38 cellular contexts compared by ENCODE assay signal in genomic region chr6:30192076-30192475, GRCh38. TPM values are rescaled to one million over a fixed set of nuclear protein-coding genes. Genes with fewer than 3 reads are reported as not detected.
DNase-seq lines count a peak whose midpoint lies in the region; ATAC-seq lines count a peak whose summit lies in the region.
"Had no signal": no experiment of that assay in that cellular context is flagged by ENCODE, and none has a peak within 500 bp of the region (broad histone marks: within the 10 kb centered on the region; RNA-seq: fewer than 3 reads in every experiment).

No MANE protein-coding gene starts in this region.

- peaks cover 43% of the 10 kb centered on the region for H3K36me3 Mint-ChIP-seq in activated naive CD8-positive, alpha-beta T cell treated with anti-CD3 and anti-CD28 coated beads, Interleukin-2, amount 50 U/mL, for 24 hours (ENCODE audit: low read depth)
- H3K36me3 Mint-ChIP-seq in activated naive CD8-positive, alpha-beta T cell treated with anti-CD3 and anti-CD28 coated beads for 36 hours: peaks cover 14% of the 10 kb centered on the region
- H3K36me3 Mint-ChIP-seq in T-helper 17 cell (ENCODE audit: low read depth) (peaks cover 24% of the 10 kb centered on the region), immature natural killer cell (peaks cover 7 to 46% (median 23%) of the 10 kb centered on the region in 3 donors)

- H3K9me3 ChIP-seq in T-helper 17 cell (ENCODE audit: control insufficient read depth, low read length, poor library complexity, severe bottlenecking): no peaks in the 10 kb centered on the region
- H3K9me3 ChIP-seq: BE2C, HAP-1, mucosa of descending colon, pancreas, right atrium auricular region, testis had no signal

- DNase-seq in activated naive CD8-positive, alpha-beta T cell treated with anti-CD3 and anti-CD28 coated beads, Interleukin-2, amount 50 U/mL, for 24 hours: no peak
- DNase-seq in activated naive CD8-positive, alpha-beta T cell treated with anti-CD3 and anti-CD28 coated beads for 36 hours: no peak
- DNase-seq in T-helper 17 cell (no peak), SKM-1 treated with dmso at 0.1 percent for 144 hours (lab: John Stamatoyannopoulos, UW; ENCODE audit: unreplicated experiment) (no peak), immature natural killer cell (no peak)
- DNase-seq: activated CD4-positive, alpha-beta T cell treated with anti-CD3 and anti-CD28 coated beads for 4 hours; activated gamma-delta T cell treated with Interleukin-2 at 50 U/mL for 16 hours; activated T-cell treated with anti-CD3 and anti-CD28 coated beads, Interleukin-2, amount 50 U/mL, for 1 hour; BE2C; DMS 273 treated with DMSO at 0.1 percent for 48 hours; dorsolateral prefrontal cortex; hippocampal formation; left cardiac atrium; MM.1S; mucosa of descending colon; NCI-H1436; NCI-H2081 treated with DMSO at 0.1 percent for 48 hours; NCI-H345; NCI-H69; PC-9; SHP77 treated with DMSO at 0.1 percent for 48 hours; testis had no signal

- peak; percentile 21 for ATAC-seq in activated naive CD8-positive, alpha-beta T cell treated with anti-CD3 and anti-CD28 coated beads, Interleukin-2, amount 50 U/mL, for 24 hours
- ATAC-seq in T-helper 17 cell (no peak), esophagus mucosa (peak; percentile 22), GM18517 (IDR thresholded peaks at IDR 0.05; ENCODE audit: unreplicated experiment) (no peak)
- no peak for ATAC-seq in activated CD4-positive, CD25-positive, alpha-beta regulatory T cell treated with anti-CD3 and anti-CD28 coated beads, Interleukin-2, amount 50 U/mL, for 24 hours
- ATAC-seq: left cardiac atrium, mucosa of descending colon, pancreas had no signal

- no peak overlapping the region for H3K4me3 Mint-ChIP-seq in activated naive CD8-positive, alpha-beta T cell treated with anti-CD3 and anti-CD28 coated beads, Interleukin-2, amount 50 U/mL, for 24 hours
- no peak overlapping the region for H3K4me3 Mint-ChIP-seq in activated naive CD8-positive, alpha-beta T cell treated with anti-CD3 and anti-CD28 coated beads for 36 hours
- H3K4me3 Mint-ChIP-seq in T-helper 17 cell: no peak overlapping the region
- H3K4me3 Mint-ChIP-seq in immature natural killer cell: no peak overlapping the region
- H3K4me3 Mint-ChIP-seq: nephron; stimulated activated naive CD8-positive, alpha-beta T cell treated with anti-CD3 and anti-CD28 coated beads, Interleukin-15, Interleukin-2, amounts not matched to agents 100 ng/mL and 50 ng/mL, for 24 hours had no signal

- no peaks in the 10 kb centered on the region for H3K9me3 Mint-ChIP-seq in activated naive CD8-positive, alpha-beta T cell treated with anti-CD3 and anti-CD28 coated beads, Interleukin-2, amount 50 U/mL, for 24 hours
- no peaks in the 10 kb centered on the region for H3K9me3 Mint-ChIP-seq in activated naive CD8-positive, alpha-beta T cell treated with anti-CD3 and anti-CD28 coated beads for 36 hours
- peaks cover 0 to under 1% (median 0%) of the 10 kb centered on the region in 6 donors for H3K9me3 Mint-ChIP-seq in immature natural killer cell
- H3K9me3 Mint-ChIP-seq: nephron; stimulated activated naive CD8-positive, alpha-beta T cell treated with anti-CD3 and anti-CD28 coated beads, Interleukin-15, Interleukin-2, amounts not matched to agents 100 ng/mL and 50 ng/mL, for 24 hours had no signal

- H3K27me3 Mint-ChIP-seq in activated naive CD8-positive, alpha-beta T cell treated with anti-CD3 and anti-CD28 coated beads, Interleukin-2, amount 50 U/mL, for 24 hours: no peaks in the 10 kb centered on the region
- H3K27me3 Mint-ChIP-seq in activated naive CD8-positive, alpha-beta T cell treated with anti-CD3 and anti-CD28 coated beads for 36 hours: no peaks in the 10 kb centered on the region
- H3K27me3 Mint-ChIP-seq in T-helper 17 cell (no peaks in the 10 kb centered on the region), immature natural killer cell (ENCODE audit: low read depth in 3 of 3) (peaks cover 0 to 2% (median 1%) of the 10 kb centered on the region in 3 donors)
- H3K27me3 Mint-ChIP-seq: stimulated activated naive CD8-positive, alpha-beta T cell treated with anti-CD3 and anti-CD28 coated beads, Interleukin-15, Interleukin-2, amounts not matched to agents 100 ng/mL and 50 ng/mL, for 24 hours had no signal

- H3K4me1 Mint-ChIP-seq in activated naive CD8-positive, alpha-beta T cell treated with anti-CD3 and anti-CD28 coated beads, Interleukin-2, amount 50 U/mL, for 24 hours: no peaks in the 10 kb centered on the region
- peaks cover 3% of the 10 kb centered on the region for H3K4me1 Mint-ChIP-seq in activated naive CD8-positive, alpha-beta T cell treated with anti-CD3 and anti-CD28 coated beads for 36 hours
- H3K4me1 Mint-ChIP-seq in T-helper 17 cell (peaks cover 10% of the 10 kb centered on the region), immature natural killer cell (peaks cover 3 to 4% of the 10 kb centered on the region in 2 donors)
- H3K4me1 Mint-ChIP-seq: nephron had no signal

- no peak overlapping the region for H3K27ac Mint-ChIP-seq in activated naive CD8-positive, alpha-beta T cell treated with anti-CD3 and anti-CD28 coated beads, Interleukin-2, amount 50 U/mL, for 24 hours
- no peak overlapping the region for H3K27ac Mint-ChIP-seq in activated naive CD8-positive, alpha-beta T cell treated with anti-CD3 and anti-CD28 coated beads for 36 hours
- peak overlapping the region; percentile 83 for H3K27ac Mint-ChIP-seq in T-helper 17 cell
- peak overlapping the region in 2 of 6 donors; percentile 2 to 32 for H3K27ac Mint-ChIP-seq in immature natural killer cell
- H3K27ac Mint-ChIP-seq: nephron; stimulated activated naive CD8-positive, alpha-beta T cell treated with anti-CD3 and anti-CD28 coated beads, Interleukin-15, Interleukin-2, amounts not matched to agents 100 ng/mL and 50 ng/mL, for 24 hours had no signal

RNA-seq across cellular contexts. Expression of gene TRIM26, which starts 21.1 kb away (rescaled TPM):
- total RNA-seq in activated naive CD8-positive, alpha-beta T cell treated with anti-CD3 and anti-CD28 coated beads for 36 hours: 10 to 100 TPM; 68.6 to 70.2 TPM
- 10 to 100 TPM; 51.2 to 63.1 TPM for total RNA-seq in T-helper 17 cell
- total RNA-seq in esophagus mucosa: 48.3 TPM
- 10 to 100 TPM; 11.6 to 65.0 (median 22.7) TPM for polyA plus RNA-seq in immature natural killer cell

RNA-seq across cellular contexts. Expression of gene TRIM15, which starts 28.7 kb away (rescaled TPM):
- total RNA-seq in activated naive CD8-positive, alpha-beta T cell treated with anti-CD3 and anti-CD28 coated beads for 36 hours: under 1 TPM in 1 of 2 experiments, not detected in 1; 0.29 TPM
- not detected for total RNA-seq in T-helper 17 cell
- not detected for total RNA-seq in esophagus mucosa
- polyA plus RNA-seq in immature natural killer cell: not detected
- total RNA-seq: A673; activated CD8-positive, alpha-beta memory T cell treated with anti-CD3 and anti-CD28 coated beads for 36 hours; cerebellum; dorsolateral prefrontal cortex; fibroblast of lung; left cardiac atrium; lung microvascular endothelial cell; PC-9; right atrium auricular region; smooth muscle cell; urinary bladder had no signal
- polyA plus RNA-seq: adipose tissue, fibroblast of lung, smooth muscle cell, urinary bladder had no signal

RNA-seq across cellular contexts. Expression of gene TRIM10, which starts 31.1 kb away (rescaled TPM):
- total RNA-seq in activated naive CD8-positive, alpha-beta T cell treated with anti-CD3 and anti-CD28 coated beads for 36 hours: not detected
- under 1 TPM in 1 of 2 donors, not detected in 1; 0.37 TPM for total RNA-seq in T-helper 17 cell
- not detected for total RNA-seq in esophagus mucosa
- polyA plus RNA-seq in immature natural killer cell: not detected
- total RNA-seq: A673; activated CD8-positive, alpha-beta memory T cell treated with anti-CD3 and anti-CD28 coated beads for 36 hours; fibroblast of lung; left cardiac atrium; PC-9; right atrium auricular region; smooth muscle cell had no signal
- polyA plus RNA-seq: adipose tissue, fibroblast of lung, smooth muscle cell, urinary bladder had no signal

RNA-seq across cellular contexts. Expression of gene TRIM40, which starts 56.1 kb away (rescaled TPM):
- total RNA-seq in activated naive CD8-positive, alpha-beta T cell treated with anti-CD3 and anti-CD28 coated beads for 36 hours: not detected
- total RNA-seq in T-helper 17 cell: 1 to 10 TPM in 1 of 2 donors, under 1 TPM in 1; 0.22 to 3.5 TPM
- total RNA-seq in esophagus mucosa: not detected
- polyA plus RNA-seq in immature natural killer cell: not detected
- total RNA-seq: A673; activated CD8-positive, alpha-beta memory T cell treated with anti-CD3 and anti-CD28 coated beads for 36 hours; cerebellum; dorsolateral prefrontal cortex; fibroblast of lung; left cardiac atrium; lung microvascular endothelial cell; pancreas; PC-9; right atrium auricular region; smooth muscle cell; urinary bladder had no signal
- polyA plus RNA-seq: adipose tissue, fibroblast of lung, pancreas, smooth muscle cell, urinary bladder had no signal

Comparison
In these comparisons a context has a peak if more than half of its experiments do, and no peak if none do; other contexts are left out.
1. ATAC-seq: peak in activated naive CD8-positive, alpha-beta T cell treated with anti-CD3 and anti-CD28 coated beads, Interleukin-2, amount 50 U/mL, for 24 hours (single experiment) and esophagus mucosa (single experiment); none in T-helper 17 cell (single experiment), activated CD4-positive, CD25-positive, alpha-beta regulatory T cell treated with anti-CD3 and anti-CD28 coated beads, Interleukin-2, amount 50 U/mL, for 24 hours (0 of 2) and GM18517 (single experiment).